ENCODE assay signal across 8 cellular contexts in genomic region chr9:35730486-35730854, GRCh38. TPM values are rescaled to one million over a fixed set of nuclear protein-coding genes. Genes with fewer than 3 reads are reported as not detected.
DNase-seq lines count a peak whose midpoint lies in the region; ATAC-seq and TF ChIP-seq lines count a peak whose summit lies in the region.

No MANE protein-coding gene starts in this region.

- intact Hi-C loops in IMR-90 (cut with micrococcal nuclease) = no loop called here

- H2AFZ ChIP-seq in IMR-90 (replicated peaks; ENCODE audit: low read length, poor library complexity) = no peak overlapping the region

- WGBS in IMR-90 (ENCODE audit: extremely low coverage in 2 of 2, insufficient read length in 1 of 2), 2 experiments = 79 to 100% methylated on average over 2 of the region's 2 CpGs
- WGBS in ectodermal cell, 2 experiments = 89 to 95% methylated on average over 2 of the region's 2 CpGs

- H3K9me1 ChIP-seq in IMR-90 (ENCODE audit: insufficient read depth, low read length) = peaks cover 5% of the 10 kb centered on the region; the same call in 1 of the 2 replicates

- peak overlapping the region; percentile 82 to 91 for H4K8ac ChIP-seq in IMR-90 (ENCODE audit: low read depth in 2 of 2, low read length in 2 of 2)

- H3K9ac ChIP-seq in IMR-90 (ENCODE audit: low read depth, low read length) = peak overlapping the region; percentile 99

- H3K4ac ChIP-seq in IMR-90 (ENCODE audit: low read depth, low read length) = peak overlapping the region; percentile 99

- ATAC-seq in IMR-90 (ENCODE audit: low read depth) (no peak), GM19023 (IDR thresholded peaks at IDR 0.05; ENCODE audit: unreplicated experiment) (no peak)

- H3K4me1 Mint-ChIP-seq in neural crest cell = peaks cover 9% of the 10 kb centered on the region

- H3K4me2 ChIP-seq in IMR-90 (ENCODE audit: low read depth, low read length) = peak overlapping the region; percentile 96

- peak overlapping the region; percentile 79 for H3K18ac ChIP-seq in IMR-90 (ENCODE audit: low read depth, low read length)

- dilution Hi-C loops in IMR-90 (cut with HindIII; ENCODE audit: low sequenced_read_pairs, unreplicated experiment) = no loop called here

- H4K5ac ChIP-seq in IMR-90 (ENCODE audit: low read depth, low read length) = peak overlapping the region; percentile 57

- no peak for TF ChIP-seq RAD21 in IMR-90 (IDR thresholded peaks at IDR 0.05; ENCODE audit: low read length)

- H2BK15ac ChIP-seq in IMR-90 (ENCODE audit: low read depth, low read length) = peak overlapping the region; percentile 67

- peak overlapping the region; percentile 98 for H3K56ac ChIP-seq in IMR-90 (ENCODE audit: extremely low read depth, insufficient read depth, low read length)

- POLR2A ChIA-PET in IMR-90 (lab: Charles Lee; ENCODE audit: unreplicated experiment) = interaction anchor here (0.6 kb wide), 1 partner anchor 733 kb away, joined by 3 read pairs; no protein-coding TSS in a partner anchor
- POLR2A ChIA-PET in HEK293T (lab: Yijun Ruan, JAX) = interaction anchor here (1.0 to 2.2 kb wide), 4 partner anchors 66 to 84 kb away, joined by 3 to 12 read pairs (median 3); partner anchors contain the start of gene ARHGEF39

- BruUV-seq in IMR-90 (replicated peaks; lab: Mats Ljungman, UMichigan) = no TSS peak

- in situ Hi-C loops in IMR-90 (cut with MboI; ENCODE audit: low sequenced_read_pairs) = no loop called here

- peaks cover 28% of the 10 kb centered on the region for H4K20me1 ChIP-seq in IMR-90 (ENCODE audit: insufficient read depth, low read length)

- DNase-seq in AG09309 (ENCODE audit: low read depth) (no peak), IMR-90 (no peak), neural crest cell (ENCODE audit: low read depth, low spot score) (no peak), NCI-H1092 treated with DMSO at 0.1 percent for 48 hours (lab: John Stamatoyannopoulos, UW) (no peak), HEK293T (ENCODE audit: extremely low spot score) (no peak), activated gamma-delta T cell (lab: John Stamatoyannopoulos, UW) (no peak)

- H3K27ac Mint-ChIP-seq in neural crest cell (ENCODE audit: unreplicated experiment) = peak overlapping the region; percentile 64

- H3K79me1 ChIP-seq in IMR-90 (ENCODE audit: low read depth in 1 of 2, low read length in 2 of 2) = peaks cover 17 to 73% of the 10 kb centered on the region in 2 experiments

- H2BK120ac ChIP-seq in IMR-90 (ENCODE audit: low read depth, low read length) = peak overlapping the region; percentile 80

- CTCF ChIA-PET in IMR-90 (lab: Yijun Ruan, JAX) = no interaction called here
- CTCF ChIA-PET in HEK293T (lab: Yijun Ruan, JAX) = interaction anchor here (0.7 to 3.2 kb wide), 2 partner anchors 34 to 85 kb away, joined by 5 to 11 read pairs; no protein-coding TSS in a partner anchor

- H3K27me3 ChIP-seq in IMR-90 (ENCODE audit: control insufficient read depth, insufficient read depth, low read length) = no peaks in the 10 kb centered on the region
- no peaks in the 10 kb centered on the region for H3K27me3 ChIP-seq in ectodermal cell (ENCODE audit: control insufficient read depth, insufficient read depth, low read length, poor library complexity, severe bottlenecking)

- H2AK5ac ChIP-seq in IMR-90 (ENCODE audit: low read depth, low read length) = peak overlapping the region; percentile 98

- H2AK9ac ChIP-seq in IMR-90 (replicated peaks; ENCODE audit: low read depth, low read length, poor library complexity) = peak overlapping the region; percentile 94

- H3K23ac ChIP-seq in IMR-90 (ENCODE audit: low read depth, low read length) = peak overlapping the region; percentile 100

- 0 out of 2 replicates have a peak, but pooled peaks have one; percentile 18 for TF ChIP-seq POLR2A in IMR-90 (IDR thresholded peaks at IDR 0.05; ENCODE audit: low read depth, low read length)

- H3K36me3 Mint-ChIP-seq in neural crest cell (ENCODE audit: low read depth) = peaks cover 3% of the 10 kb centered on the region

- H3K4me1 ChIP-seq in IMR-90 (ENCODE audit: control insufficient read depth, insufficient read depth, low read length) = peaks cover 25% of the 10 kb centered on the region
- peaks cover 58% of the 10 kb centered on the region for H3K4me1 ChIP-seq in ectodermal cell (ENCODE audit: control insufficient read depth, insufficient read depth, low read length)

- peak overlapping the region; percentile 99 for H3K14ac ChIP-seq in IMR-90 (replicated peaks; ENCODE audit: low read depth, low read length)

- H3K9me3 Mint-ChIP-seq in neural crest cell = no peaks in the 10 kb centered on the region

- H3K36me3 ChIP-seq in IMR-90 (ENCODE audit: control insufficient read depth, insufficient read depth, low read length) (peaks cover 6% of the 10 kb centered on the region), ectodermal cell (ENCODE audit: control insufficient read depth, insufficient read depth, low read length) (peaks cover 6% of the 10 kb centered on the region)

- H2BK5ac ChIP-seq in IMR-90 (ENCODE audit: low read depth, low read length, poor library complexity, severe bottlenecking) = peak overlapping the region; percentile 96

- no peaks in the 10 kb centered on the region for H3K27me3 Mint-ChIP-seq in neural crest cell (ENCODE audit: low read depth)

- peak overlapping the region; percentile 88 for H3K4me3 ChIP-seq in AG09309 (ENCODE audit: control insufficient read depth, low read depth, low read length)
- H3K4me3 ChIP-seq in IMR-90 (ENCODE audit: insufficient read depth, low read depth, low read length) = peak overlapping the region; percentile 99
- peak overlapping the region; percentile 67 for H3K4me3 ChIP-seq in ectodermal cell (ENCODE audit: insufficient read depth, low read depth, low read length)

- H3K4me3 Mint-ChIP-seq in neural crest cell = no peak overlapping the region

- peak overlapping the region; percentile 99 for H4K91ac ChIP-seq in IMR-90 (ENCODE audit: insufficient read depth, low read depth, low read length)

- no peak for TF ChIP-seq CTCF in AG09309 (IDR thresholded peaks at IDR 0.05; ENCODE audit: control insufficient read depth, insufficient read depth, low read depth, low read length, missing control alignments)
- TF ChIP-seq CTCF in IMR-90 (conservative IDR thresholded peaks at IDR 0.05; ENCODE audit: low read depth, low read length) = no peak
- no peak for TF ChIP-seq CTCF in neural crest cell (conservative IDR thresholded peaks at IDR 0.05)

- H3K9me3 ChIP-seq in IMR-90 (ENCODE audit: control insufficient read depth, insufficient read depth, low read length) (no peaks in the 10 kb centered on the region), ectodermal cell (ENCODE audit: control insufficient read depth, low read length) (no peaks in the 10 kb centered on the region)

- H3K27ac ChIP-seq in IMR-90 (ENCODE audit: insufficient read depth, low read length) = peak overlapping the region; percentile 90
- H3K27ac ChIP-seq in ectodermal cell (ENCODE audit: insufficient read depth, low read depth, low read length, poor library complexity, severe bottlenecking) = no peak overlapping the region

- H2BK20ac ChIP-seq in IMR-90 (ENCODE audit: low read depth, low read length) = peak overlapping the region; percentile 66

TF ChIP-seq in IMR-90, 13 proteins besides CTCF, POLR2A, EP300 and RAD21 (continues in another document):
- TF ChIP-seq RFX5 (IDR thresholded peaks at IDR 0.05; ENCODE audit: low read depth, low read length) (no peak), RCOR1 (IDR thresholded peaks at IDR 0.05; ENCODE audit: insufficient replicate concordance, low read length) (no peak)

TF ChIP-seq in HEK293T, 16 proteins besides CTCF, POLR2A, EP300 and RAD21 (continues in another document):
- no peak for TF ChIP-seq FOXA1 (IDR thresholded peaks at IDR 0.05)
- TF ChIP-seq TARDBP (IDR thresholded peaks at IDR 0.05) = no peak
- TF ChIP-seq NFRKB (IDR thresholded peaks at IDR 0.05) = no peak

RNA-seq across cellular contexts. Expression of gene TLN1, which starts 1.5 kb away (rescaled TPM):
- total RNA-seq in IMR-90 (2012; rRNA removed) = 337 and 346 TPM in 2 replicates
- 224 and 228 TPM in 2 replicates for polyA plus RNA-seq in IMR-90 (2012; rRNA removed)
- polyA plus RNA-seq in IMR-90 (2012; cell fraction: cytosol; rRNA removed) = 134 and 262 TPM in 2 replicates
- 206 and 469 TPM in 2 replicates for polyA plus RNA-seq in IMR-90 (2012; cell fraction: nucleus; rRNA removed; ENCODE audit: low replicate concordance)
- 60.0 TPM for polyA plus RNA-seq in ectodermal cell (2013, experiment 1 of 4)
- 70.5 TPM for polyA plus RNA-seq in ectodermal cell (2013, experiment 2 of 4)
- polyA plus RNA-seq in ectodermal cell (2013, experiment 3 of 4) = 52.5 TPM
- 62.7 TPM for polyA plus RNA-seq in ectodermal cell (2013, experiment 4 of 4)
- 123 and 141 TPM in 2 replicates for total RNA-seq in neural crest cell

RNA-seq across cellular contexts. Expression of gene CREB3, which starts 2.0 kb away (rescaled TPM):
- total RNA-seq in IMR-90 (2012; rRNA removed) (105 and 106 TPM in 2 replicates), neural crest cell (35.3 and 35.9 TPM in 2 replicates)
- 54.9 and 60.7 TPM in 2 replicates for polyA plus RNA-seq in IMR-90 (2012; rRNA removed)
- 86.1 and 133 TPM in 2 replicates for polyA plus RNA-seq in IMR-90 (2012; cell fraction: cytosol; rRNA removed)
- polyA plus RNA-seq in IMR-90 (2012; cell fraction: nucleus; rRNA removed; ENCODE audit: low replicate concordance) = 30.7 and 40.3 TPM in 2 replicates
- polyA plus RNA-seq in ectodermal cell (2013, experiment 1 of 4) = 35.8 TPM
- polyA plus RNA-seq in ectodermal cell (2013, experiment 2 of 4) = 38.9 TPM
- polyA plus RNA-seq in ectodermal cell (2013, experiment 3 of 4) = 28.5 TPM
- polyA plus RNA-seq in ectodermal cell (2013, experiment 4 of 4) = 34.9 TPM

RNA-seq across cellular contexts. Expression of gene GBA2, which starts 18.6 kb away (rescaled TPM):
- total RNA-seq in IMR-90 (2012; rRNA removed) (14.2 and 18.1 TPM in 2 replicates), neural crest cell (84.9 and 95.9 TPM in 2 replicates)
- polyA plus RNA-seq in IMR-90 (2012; rRNA removed) = 37.0 and 38.2 TPM in 2 replicates
- polyA plus RNA-seq in IMR-90 (2012; cell fraction: cytosol; rRNA removed) = 16.3 and 18.2 TPM in 2 replicates
- 206 and 250 TPM in 2 replicates for polyA plus RNA-seq in IMR-90 (2012; cell fraction: nucleus; rRNA removed; ENCODE audit: low replicate concordance)
- 112 TPM for polyA plus RNA-seq in ectodermal cell (2013, experiment 1 of 4)
- 119 TPM for polyA plus RNA-seq in ectodermal cell (2013, experiment 2 of 4)
- 72.1 TPM for polyA plus RNA-seq in ectodermal cell (2013, experiment 3 of 4)
- 87.4 TPM for polyA plus RNA-seq in ectodermal cell (2013, experiment 4 of 4)

RNA-seq across cellular contexts. Expression of gene RGP1, which starts 18.6 kb away (rescaled TPM):
- total RNA-seq in IMR-90 (2012; rRNA removed) (10.2 and 10.8 TPM in 2 replicates), neural crest cell (34.7 and 34.9 TPM in 2 replicates)
- polyA plus RNA-seq in IMR-90 (2012; rRNA removed) = 13.5 and 14.3 TPM in 2 replicates
- 7.7 and 11.0 TPM in 2 replicates for polyA plus RNA-seq in IMR-90 (2012; cell fraction: cytosol; rRNA removed)
- polyA plus RNA-seq in IMR-90 (2012; cell fraction: nucleus; rRNA removed; ENCODE audit: low replicate concordance) = 23.7 and 25.1 TPM in 2 replicates
- 23.1 TPM for polyA plus RNA-seq in ectodermal cell (2013, experiment 1 of 4)
- 23.4 TPM for polyA plus RNA-seq in ectodermal cell (2013, experiment 2 of 4)
- 17.3 TPM for polyA plus RNA-seq in ectodermal cell (2013, experiment 3 of 4)
- 21.3 TPM for polyA plus RNA-seq in ectodermal cell (2013, experiment 4 of 4)

RNA-seq across cellular contexts. Expression of gene MSMP, which starts 23.6 kb away (rescaled TPM):
- total RNA-seq in IMR-90 (2012; rRNA removed) = not detected in 2 replicates
- not detected in 2 replicates for polyA plus RNA-seq in IMR-90 (2012; rRNA removed)
- polyA plus RNA-seq in IMR-90 (2012; cell fraction: cytosol; rRNA removed) = not detected in 2 replicates
- not detected in 2 replicates for polyA plus RNA-seq in IMR-90 (2012; cell fraction: nucleus; rRNA removed; ENCODE audit: low replicate concordance)
- 1.3 TPM for polyA plus RNA-seq in ectodermal cell (2013, experiment 1 of 4)
- not detected for polyA plus RNA-seq in ectodermal cell (2013, experiment 2 of 4)
- not detected for polyA plus RNA-seq in ectodermal cell (2013, experiment 3 of 4)
- not detected for polyA plus RNA-seq in ectodermal cell (2013, experiment 4 of 4)
- total RNA-seq in neural crest cell = not detected in 2 replicates
